Comparison of ENCODE assay signal across 39 cellular contexts in genomic region chr17:7067198-7067597, GRCh38. TPM values are rescaled to one million over a fixed set of nuclear protein-coding genes. Genes with fewer than 3 reads are reported as not detected.
"Had no signal": no experiment of that assay in that cellular context is flagged by ENCODE, and none has a peak within 500 bp of the region (broad histone marks: within the 10 kb centered on the region; RNA-seq: fewer than 3 reads in every experiment).

No MANE protein-coding gene starts in this region.

- H3K36me3 ChIP-seq: MG63 had no signal

- H3K9me3 ChIP-seq: MG63 had no signal

- DNase-seq: Karpas-422, Kasumi-1, MG63, MV-4-11, NCI-H1048, NCI-H1092, NCI-H1092 treated with DMSO at 0.1 percent for 48 hours, NCI-H1105, NCI-H1105 treated with DMSO at 0.1 percent for 48 hours, NCI-H1417, NCI-H1417 treated with DMSO at 0.1 percent for 48 hours, NCI-H1436, NCI-H1436 treated with DMSO at 0.1 percent for 48 hours, NCI-H146, NCI-H1694, NCI-H1694 treated with DMSO at 0.1 percent for 48 hours, NCI-H187, NCI-H187 treated with DMSO at 0.1 percent for 48 hours, NCI-H1930, NCI-H2029, NCI-H2029 treated with DMSO at 0.1 percent for 48 hours, NCI-H2081, NCI-H2081 treated with DMSO at 0.1 percent for 48 hours, NCI-H2107, NCI-H2171, NCI-H2171 treated with DMSO at 0.1 percent for 48 hours, NCI-H2227 treated with DMSO at 0.1 percent for 48 hours, NCI-H226, NCI-H345, NCI-H446, NCI-H446 treated with DMSO at 0.1 percent for 48 hours, NCI-H510A, NCI-H510A treated with DMSO at 0.1 percent for 48 hours, NCI-H524, NCI-H524 treated with DMSO at 0.1 percent for 48 hours had no signal

- H3K4me3 ChIP-seq: MG63 had no signal

- H3K27me3 ChIP-seq: MG63 had no signal

RNA-seq across cellular contexts. Expression of gene CLEC10A, which starts 12.9 kb away (rescaled TPM):
- total RNA-seq: LHCN-M2, M059J, MCF 10A, NCI-H460 had no signal

RNA-seq across cellular contexts. Expression of gene SLC16A11, which starts 23.3 kb away (rescaled TPM):
- total RNA-seq: M059J, MCF 10A had no signal

RNA-seq across cellular contexts. Expression of gene BCL6B, which starts 44.3 kb away (rescaled TPM):
- total RNA-seq: LHCN-M2, M059J, MCF 10A, NCI-H460 had no signal

RNA-seq across cellular contexts. Expression of gene ASGR2, which starts 47.4 kb away (rescaled TPM):
- total RNA-seq: LHCN-M2, M059J, MCF 10A, NCI-H460 had no signal
